Comparison of ENCODE assay signal across 8 cellular contexts in genomic region chr10:110643670-110644597, GRCh38. TPM values are rescaled to one million over a fixed set of nuclear protein-coding genes. Genes with fewer than 3 reads are reported as not detected.
DNase-seq lines count a peak whose midpoint lies in the region; ATAC-seq and TF ChIP-seq lines count a peak whose summit lies in the region.

TSS of gene RBM20 (plus strand) at chr10:110644336. CDS start at chr10:110644455, 119 bp downstream.

- no peak within 1 kb of the TSS for H4K91ac ChIP-seq in mesenchymal stem cell (ENCODE audit: low read length)

- peak within 1 kb of the TSS in 1 of 2 experiments; percentile 23 for H3K23ac ChIP-seq in mesenchymal stem cell (ENCODE audit: low read length in 2 of 2)

- H3K18ac ChIP-seq in mesenchymal stem cell (ENCODE audit: low read depth in 1 of 2, low read length in 2 of 2), result peak within 1 kb of the TSS in 1 of 2 experiments; percentile 6

- no peak for TF ChIP-seq EP300 in tibial nerve (IDR thresholded peaks at IDR 0.05)

- H3K4me1 ChIP-seq in BE2C (peaks cover 6% of the 10 kb centered on the region; the same call in 1 of the 2 replicates), duodenal mucosa (ENCODE audit: control insufficient read depth in 1 of 2, insufficient read depth in 2 of 2, low read length in 2 of 2) (peaks cover 0 to 4% of the 10 kb centered on the region in 2 donors), mesenchymal stem cell (ENCODE audit: control insufficient read depth, insufficient read depth, low read depth, low read length) (peaks cover 14% of the 10 kb centered on the region), tibial nerve (peaks cover 0 to 23% (median 18%) of the 10 kb centered on the region in 4 donors)

- H3K9ac ChIP-seq in duodenal mucosa (ENCODE audit: low read depth in 1 of 2, low read length in 2 of 2), result no peak within 1 kb of the TSS
- no peak within 1 kb of the TSS for H3K9ac ChIP-seq in mesenchymal stem cell (ENCODE audit: low read length)

- H3K4me3 ChIP-seq in BE2C (ENCODE audit: low read depth, low read length), result peak within 1 kb of the TSS; percentile 94
- H3K4me3 ChIP-seq in duodenal mucosa (ENCODE audit: low read depth in 1 of 2, low read length in 2 of 2), result peak within 1 kb of the TSS; percentile 61 to 67
- peak within 1 kb of the TSS; percentile 71 to 79 for H3K4me3 ChIP-seq in mesenchymal stem cell (ENCODE audit: insufficient read depth in 1 of 2, low read depth in 1 of 2, low read length in 2 of 2)
- peak within 1 kb of the TSS; percentile 36 to 59 (median 43) for H3K4me3 ChIP-seq in tibial nerve

- H3K4ac ChIP-seq in mesenchymal stem cell (ENCODE audit: low read depth in 1 of 2, low read length in 2 of 2), result peak within 1 kb of the TSS in 1 of 2 experiments; percentile 4

- H4K8ac ChIP-seq in mesenchymal stem cell (ENCODE audit: low read length), result peak within 1 kb of the TSS; percentile 31

- WGBS in mesenchymal stem cell, result under 1% methylated on average over 73 of the region's 105 CpGs
- WGBS in tibial nerve, 2 donors, result 0 to 1% methylated on average over 27 to 46 of the region's 105 CpGs

- H2BK15ac ChIP-seq in mesenchymal stem cell (ENCODE audit: low read depth, poor library complexity, severe bottlenecking), result peak within 1 kb of the TSS; percentile 19

- H2BK12ac ChIP-seq in mesenchymal stem cell (ENCODE audit: low read length in 2 of 2), result peak within 1 kb of the TSS in 1 of 2 experiments; percentile 87

- TF ChIP-seq CTCF in BE2C (IDR thresholded peaks at IDR 0.05; ENCODE audit: low read depth, low read length) (no peak), tibial nerve (IDR thresholded peaks at IDR 0.05) (no peak)

- peak within 1 kb of the TSS; percentile 44 for H2BK120ac ChIP-seq in mesenchymal stem cell (ENCODE audit: low read depth, low read length)

- H3K9me3 ChIP-seq in BE2C, result no peaks in the 10 kb centered on the region
- no peaks in the 10 kb centered on the region for H3K9me3 ChIP-seq in duodenal mucosa (ENCODE audit: control insufficient read depth in 1 of 2, low read length in 2 of 2)
- no peaks in the 10 kb centered on the region for H3K9me3 ChIP-seq in mesenchymal stem cell (ENCODE audit: control insufficient read depth, low read length)
- no peaks in the 10 kb centered on the region for H3K9me3 ChIP-seq in tibial nerve

- H3K36me3 ChIP-seq in BE2C, result no peaks in the 10 kb centered on the region
- no peaks in the 10 kb centered on the region for H3K36me3 ChIP-seq in duodenal mucosa (ENCODE audit: control insufficient read depth in 1 of 2, insufficient read depth in 2 of 2, low read length in 2 of 2)
- no peaks in the 10 kb centered on the region for H3K36me3 ChIP-seq in mesenchymal stem cell (ENCODE audit: control insufficient read depth in 1 of 2, insufficient read depth in 2 of 2, low read depth in 1 of 2, low read length in 2 of 2)
- H3K36me3 ChIP-seq in tibial nerve, result no peaks in the 10 kb centered on the region

- no peaks in the 10 kb centered on the region for H3K79me1 ChIP-seq in mesenchymal stem cell (replicated peaks; ENCODE audit: low read length, poor library complexity, severe bottlenecking)

- H3K27me3 ChIP-seq in BE2C, result no peaks in the 10 kb centered on the region
- peaks cover 53 to 66% of the 10 kb centered on the region in 2 donors for H3K27me3 ChIP-seq in duodenal mucosa (ENCODE audit: control insufficient read depth in 1 of 2, insufficient read depth in 2 of 2, low read length in 2 of 2)
- H3K27me3 ChIP-seq in mesenchymal stem cell (ENCODE audit: control insufficient read depth in 1 of 2, insufficient read depth in 1 of 2, low read length in 2 of 2), result peaks cover 23 to 67% of the 10 kb centered on the region in 2 experiments
- peaks cover 0 to 73% of the 10 kb centered on the region in 2 donors for H3K27me3 ChIP-seq in tibial nerve

- no peak within 1 kb of the TSS for H3K14ac ChIP-seq in mesenchymal stem cell (ENCODE audit: low read length in 2 of 2)

- ATAC-seq in GM21381 (IDR thresholded peaks at IDR 0.05; ENCODE audit: unreplicated experiment), result peak; percentile 48

- H3K27ac ChIP-seq in duodenal mucosa (ENCODE audit: low read depth, low read length) (no peak within 1 kb of the TSS), mesenchymal stem cell (ENCODE audit: low read length, poor library complexity, severe bottlenecking) (no peak within 1 kb of the TSS), tibial nerve (no peak within 1 kb of the TSS)

- H2AFZ ChIP-seq in mesenchymal stem cell (ENCODE audit: low read depth, low read length), result peak within 1 kb of the TSS; percentile 78

- no peak for TF ChIP-seq POLR2A in tibial nerve (IDR thresholded peaks at IDR 0.05)

- DNase-seq in BE2C, result peak; percentile 81
- DNase-seq in SW480 (ENCODE audit: low spot score), result peak; percentile 66
- peak; percentile 48 for DNase-seq in mesenchymal stem cell
- DNase-seq in tibial nerve (ENCODE audit: low spot score in 2 of 2), result no peak
- no peak for DNase-seq in dedifferentiated amniotic fluid mesenchymal stem cell (ENCODE audit: extremely low spot score)
- DNase-seq in Ammon's horn (ENCODE audit: low spot score), result no peak

- H2AK5ac ChIP-seq in mesenchymal stem cell (ENCODE audit: low read length, severe bottlenecking), result no peak within 1 kb of the TSS

- peak within 1 kb of the TSS; percentile 97 for H3K4me2 ChIP-seq in mesenchymal stem cell (ENCODE audit: low read length, poor library complexity, severe bottlenecking)

- H2BK5ac ChIP-seq in mesenchymal stem cell (ENCODE audit: low read depth, low read length, poor library complexity, severe bottlenecking), result no peak within 1 kb of the TSS

RNA-seq across cellular contexts. Expression of gene RBM20, which starts in this region (rescaled TPM):
- polyA plus RNA-seq in BE2C (2012; ENCODE audit: insufficient read depth, insufficient read length, low read depth), result 31.0 TPM
- polyA plus RNA-seq in mesenchymal stem cell (2013, experiment 1 of 2), result 0.68 TPM
- polyA plus RNA-seq in mesenchymal stem cell (2013, experiment 2 of 2), result 0.55 TPM
- total RNA-seq in tibial nerve, result 1 to 10 TPM; 1.3 to 8.7 (median 2.7) TPM

Comparison
In these comparisons a context has a peak if more than half of its experiments do, and no peak if none do; other contexts are left out.
1. DNase-seq: peak in BE2C (single experiment), SW480 (single experiment) and mesenchymal stem cell (single experiment); none in tibial nerve (0 of 2), dedifferentiated amniotic fluid mesenchymal stem cell (single experiment) and Ammon's horn (single experiment).
2. H3K4me3 ChIP-seq: peak in every context shown above with its lines; median percentile 94 in BE2C; 75 in mesenchymal stem cell; 64 in duodenal mucosa; 43 in tibial nerve.